ENCODE assay signal across 8 cellular contexts in genomic region chr19:2261438-2262172, GRCh38. TPM values are rescaled to one million over a fixed set of nuclear protein-coding genes. Genes with fewer than 3 reads are reported as not detected.
DNase-seq lines count a peak whose midpoint lies in the region; ATAC-seq, FAIRE-seq and TF ChIP-seq lines count a peak whose summit lies in the region.

No MANE protein-coding gene starts in this region.

- CTCF ChIA-PET in A549 (lab: Yijun Ruan, JAX), result interaction anchor here (0.7 to 5.1 kb wide), 10 partner anchors 9 to 136 kb away, joined by 3 to 25 read pairs (median 4); partner anchors contain the start of gene PLEKHJ1

- FAIRE-seq in A549 (lab: Jason Lieb, UNC), result no peak

- H3K4me2 ChIP-seq in A549, result no peak overlapping the region

- POLR2A ChIA-PET in A549 (lab: Yijun Ruan, JAX), result no interaction called here

- 56% methylated on average over 7 of the region's 7 CpGs for WGBS in A549 (ENCODE audit: missing lambda C conversion rate)
- 39% methylated on average over 3 of the region's 7 CpGs for WGBS in suprapubic skin
- 68 to 72% methylated on average over 7 of the region's 7 CpGs for WGBS in lower leg skin, 2 donors

- intact Hi-C loops in lower leg skin (cut with DNase I; ENCODE audit: low total_unique reads), result no loop called here

- peak in 1 of 2 experiments; percentile 28; a peak in 1 of 5 replicates for TF ChIP-seq RAD21 in A549 (conservative IDR thresholded peaks at IDR 0.05 in 1 of 2, IDR thresholded peaks at IDR 0.05 in 1 of 2)

- TF ChIP-seq POLR2A in A549 (IDR thresholded peaks at IDR 0.05; ENCODE audit: low read length) (no peak), suprapubic skin (IDR thresholded peaks at IDR 0.05) (no peak), lower leg skin (IDR thresholded peaks at IDR 0.05) (no peak)

- H3K27me3 ChIP-seq in foreskin keratinocyte, result no peaks in the 10 kb centered on the region
- no peaks in the 10 kb centered on the region for H3K27me3 ChIP-seq in suprapubic skin

- H3K27ac ChIP-seq in A549 (0 out of 6 replicates have a peak overlapping the region, but pooled peaks of 1 of the 2 experiments have one; percentile 41), foreskin keratinocyte (no peak overlapping the region), suprapubic skin (no peak overlapping the region)

- no peaks in the 10 kb centered on the region for H3K36me3 ChIP-seq in suprapubic skin

- DNase-seq in A549 (ENCODE audit: low read depth in 1 of 2, low spot score in 1 of 2) (peak in 1 of 2 experiments; percentile 56), HFF-Myc (ENCODE audit: extremely low read depth, low read depth) (no peak), foreskin keratinocyte (no peak), suprapubic skin (ENCODE audit: low spot score in 2 of 2) (no peak), NCI-H187 treated with DMSO at 0.1 percent for 48 hours (lab: John Stamatoyannopoulos, UW) (no peak), lower leg skin (ENCODE audit: low spot score in 2 of 2) (no peak)
- peak; percentile 74 to 78 for DNase-seq in activated CD4-positive, alpha-beta T cell treated with anti-CD3 and anti-CD28 coated beads, Interleukin-2, amount 50 U/mL, for 48 hours

- TF ChIP-seq EP300 in A549 (IDR thresholded peaks at IDR 0.05) (no peak), suprapubic skin (IDR thresholded peaks at IDR 0.05) (no peak)

- peaks cover 12% of the 10 kb centered on the region for H3K4me1 ChIP-seq in A549
- no peaks in the 10 kb centered on the region for H3K4me1 ChIP-seq in foreskin keratinocyte
- H3K4me1 ChIP-seq in suprapubic skin, result peaks cover 16% of the 10 kb centered on the region

- peak; percentile 45 for TF ChIP-seq CTCF in A549 (IDR thresholded peaks at IDR 0.05)
- peak; percentile 84 for TF ChIP-seq CTCF in HFF-Myc (IDR thresholded peaks at IDR 0.05; ENCODE audit: low read depth, low read length, missing control alignments)
- peak; percentile 71 for TF ChIP-seq CTCF in foreskin keratinocyte (conservative IDR thresholded peaks at IDR 0.05)
- TF ChIP-seq CTCF in suprapubic skin (IDR thresholded peaks at IDR 0.05), result peak; percentile 16 to 48
- no peak for TF ChIP-seq CTCF in lower leg skin (IDR thresholded peaks at IDR 0.05)

- ATAC-seq in A549, result no peak
- ATAC-seq in foreskin keratinocyte, result no peak
- ATAC-seq in GM18498 (IDR thresholded peaks at IDR 0.05; ENCODE audit: unreplicated experiment), result no peak

- H3K4me3 ChIP-seq in A549 (no peak overlapping the region), HFF-Myc (replicated peaks; ENCODE audit: low read depth, low read length) (no peak overlapping the region), suprapubic skin (no peak overlapping the region), lower leg skin (ENCODE audit: low read depth, poor library complexity, severe bottlenecking) (no peak overlapping the region)

- no peaks in the 10 kb centered on the region for H3K9me3 ChIP-seq in A549
- H3K9me3 ChIP-seq in suprapubic skin, result no peaks in the 10 kb centered on the region

TF ChIP-seq in A549, 52 proteins besides CTCF, POLR2A, EP300 and RAD21:
- no peak for TF ChIP-seq NPAS2 (CRISPR knock-in tag; IDR thresholded peaks at IDR 0.05; ENCODE audit: borderline replicate concordance)
- TF ChIP-seq CEBPB (IDR thresholded peaks at IDR 0.05), result no peak
- no peak for TF ChIP-seq EHF (CRISPR knock-in tag; IDR thresholded peaks at IDR 0.05)
- no peak for TF ChIP-seq CBX2 (IDR thresholded peaks at IDR 0.05; ENCODE audit: borderline replicate concordance, low read depth)
- TF ChIP-seq, protein P1, sequence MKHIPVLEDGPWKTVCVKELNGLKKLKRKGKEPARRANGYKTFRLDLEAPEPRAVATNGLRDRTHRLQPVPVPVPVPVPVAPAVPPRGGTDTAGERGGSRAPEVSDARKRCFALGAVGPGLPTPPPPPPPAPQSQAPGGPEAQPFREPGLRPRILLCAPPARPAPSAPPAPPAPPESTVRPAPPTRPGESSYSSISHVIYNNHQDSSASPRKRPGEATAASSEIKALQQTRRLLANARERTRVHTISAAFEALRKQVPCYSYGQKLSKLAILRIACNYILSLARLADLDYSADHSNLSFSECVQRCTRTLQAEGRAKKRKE (CRISPR knock-in tag; IDR thresholded peaks at IDR 0.05; ENCODE audit: low read depth), result no peak
- TF ChIP-seq, protein P2, sequence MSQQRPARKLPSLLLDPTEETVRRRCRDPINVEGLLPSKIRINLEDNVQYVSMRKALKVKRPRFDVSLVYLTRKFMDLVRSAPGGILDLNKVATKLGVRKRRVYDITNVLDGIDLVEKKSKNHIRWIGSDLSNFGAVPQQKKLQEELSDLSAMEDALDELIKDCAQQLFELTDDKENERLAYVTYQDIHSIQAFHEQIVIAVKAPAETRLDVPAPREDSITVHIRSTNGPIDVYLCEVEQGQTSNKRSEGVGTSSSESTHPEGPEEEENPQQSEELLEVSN (IDR thresholded peaks at IDR 0.05; ENCODE audit: borderline replicate concordance, low read depth), result no peak
- TF ChIP-seq POLR2AphosphoS2 (conservative IDR thresholded peaks at IDR 0.05; ENCODE audit: low read length), result no peak
- TF ChIP-seq ZNF302 (CRISPR knock-in tag; IDR thresholded peaks at IDR 0.05), result no peak
- TF ChIP-seq FOSL2 (IDR thresholded peaks at IDR 0.05), result no peak
- no peak for TF ChIP-seq FOSL2 (CRISPR knock-in tag; IDR thresholded peaks at IDR 0.05)
- no peak for TF ChIP-seq GATA3 (IDR thresholded peaks at IDR 0.05; ENCODE audit: borderline replicate concordance)
- TF ChIP-seq RARB (CRISPR knock-in tag; IDR thresholded peaks at IDR 0.05), result no peak
- TF ChIP-seq EHMT2 (IDR thresholded peaks at IDR 0.05; ENCODE audit: low read depth), result no peak

RNA-seq across cellular contexts. Expression of gene JSRP1, which starts 5.4 kb away (rescaled TPM):
- not detected in 2 replicates for polyA plus RNA-seq in A549 (2011; rRNA removed)
- not detected in 2 replicates for polyA plus RNA-seq in A549 (2012; cell fraction: cytosol; rRNA removed)
- polyA plus RNA-seq in A549 (2012; cell fraction: nucleus; rRNA removed), result 0.22 TPM in 1 of 2 replicates, not detected in the other
- polyA plus RNA-seq in A549 (2017; fragmentation: RNase III; extraction: RNeasy Plus Mini Kit Qiagen cat#74134 plus additional on column Dnase treatment), result 0.16 to 0.41 TPM (median 0.32 TPM) in 3 replicates
- not detected in 2 replicates for polyA minus RNA-seq in A549 (2011; rRNA and poly(A)+ RNA removed)
- 0.17 TPM in 1 of 2 replicates, not detected in the other for total RNA-seq in foreskin keratinocyte
- polyA plus RNA-seq in foreskin keratinocyte, result 0.17 and 0.22 TPM in 2 replicates
- not detected for total RNA-seq in suprapubic skin
- total RNA-seq in lower leg skin, result not detected

RNA-seq across cellular contexts. Expression of gene AMH, which starts 12.5 kb away (rescaled TPM):
- polyA plus RNA-seq in A549 (2011; rRNA removed) (2.8 and 3.0 TPM in 2 replicates), A549 (2017; fragmentation: RNase III; extraction: RNeasy Plus Mini Kit Qiagen cat#74134 plus additional on column Dnase treatment) (12.0 to 13.2 TPM (median 12.7 TPM) in 3 replicates), foreskin keratinocyte (0.17 and 0.64 TPM in 2 replicates)
- 13.4 and 19.5 TPM in 2 replicates for polyA plus RNA-seq in A549 (2012; cell fraction: cytosol; rRNA removed)
- 242 and 443 TPM in 2 replicates for polyA plus RNA-seq in A549 (2012; cell fraction: nucleus; rRNA removed)
- polyA minus RNA-seq in A549 (2011; rRNA and poly(A)+ RNA removed), result 0.45 and 0.63 TPM in 2 replicates
- total RNA-seq in foreskin keratinocyte (0.39 and 0.78 TPM in 2 replicates), suprapubic skin (1 to 10 TPM; 1.7 to 4.3 (median 3.0) TPM), lower leg skin (1 to 10 TPM in 3 of 4 donors, under 1 TPM in 1; 0.13 to 1.3 (median 1.2) TPM)

RNA-seq across cellular contexts. Expression of gene PEAK3, which starts 20.4 kb away (rescaled TPM):
- not detected in 2 replicates for polyA plus RNA-seq in A549 (2011; rRNA removed)
- not detected in 2 replicates for polyA plus RNA-seq in A549 (2012; cell fraction: cytosol; rRNA removed)
- polyA plus RNA-seq in A549 (2012; cell fraction: nucleus; rRNA removed), result not detected in 2 replicates
- not detected in 3 replicates for polyA plus RNA-seq in A549 (2017; fragmentation: RNase III; extraction: RNeasy Plus Mini Kit Qiagen cat#74134 plus additional on column Dnase treatment)
- polyA minus RNA-seq in A549 (2011; rRNA and poly(A)+ RNA removed), result not detected in 2 replicates
- total RNA-seq in foreskin keratinocyte, result not detected in 2 replicates
- polyA plus RNA-seq in foreskin keratinocyte, result not detected in 2 replicates
- 1 to 10 TPM in 1 of 4 donors, under 1 TPM in 1, not detected in 2; 0.55 to 1.4 TPM for total RNA-seq in suprapubic skin
- total RNA-seq in lower leg skin, result under 1 TPM; 0.30 to 0.97 (median 0.76) TPM

RNA-seq across cellular contexts. Expression of gene SF3A2, which starts 25.0 kb away (rescaled TPM):
- 11.9 and 13.5 TPM in 2 replicates for polyA plus RNA-seq in A549 (2011; rRNA removed)
- polyA plus RNA-seq in A549 (2012; cell fraction: cytosol; rRNA removed), result 36.3 and 39.7 TPM in 2 replicates
- 125 and 200 TPM in 2 replicates for polyA plus RNA-seq in A549 (2012; cell fraction: nucleus; rRNA removed)
- 62.7 to 73.4 TPM (median 68.2 TPM) in 3 replicates for polyA plus RNA-seq in A549 (2017; fragmentation: RNase III; extraction: RNeasy Plus Mini Kit Qiagen cat#74134 plus additional on column Dnase treatment)
- 9.3 and 20.9 TPM in 2 replicates for polyA minus RNA-seq in A549 (2011; rRNA and poly(A)+ RNA removed)
- total RNA-seq in foreskin keratinocyte, result 33.8 and 34.2 TPM in 2 replicates
- 69.8 and 76.2 TPM in 2 replicates for polyA plus RNA-seq in foreskin keratinocyte
- total RNA-seq in suprapubic skin, result 100 to 1,000 TPM in 1 of 4 donors, 10 to 100 TPM in 3; 48.0 to 103 (median 64.8) TPM
- 10 to 100 TPM; 35.6 to 85.6 (median 47.8) TPM for total RNA-seq in lower leg skin

RNA-seq across cellular contexts. Expression of gene PLEKHJ1, which starts 25.5 kb away (rescaled TPM):
- polyA plus RNA-seq in A549 (2011; rRNA removed) (18.3 and 19.9 TPM in 2 replicates), A549 (2017; fragmentation: RNase III; extraction: RNeasy Plus Mini Kit Qiagen cat#74134 plus additional on column Dnase treatment) (32.2 to 34.8 TPM (median 33.9 TPM) in 3 replicates), foreskin keratinocyte (81.0 and 84.9 TPM in 2 replicates)
- 65.1 and 74.2 TPM in 2 replicates for polyA plus RNA-seq in A549 (2012; cell fraction: cytosol; rRNA removed)
- polyA plus RNA-seq in A549 (2012; cell fraction: nucleus; rRNA removed), result 85.3 and 87.9 TPM in 2 replicates
- 12.6 and 14.9 TPM in 2 replicates for polyA minus RNA-seq in A549 (2011; rRNA and poly(A)+ RNA removed)
- total RNA-seq in foreskin keratinocyte (55.8 and 58.3 TPM in 2 replicates), suprapubic skin (10 to 100 TPM; 36.1 to 78.0 (median 62.9) TPM), lower leg skin (10 to 100 TPM; 52.2 to 80.5 (median 70.0) TPM)

Comparison
In these comparisons a context has a peak if more than half of its experiments do, and no peak if none do; other contexts are left out.
1. DNase-seq: peak in activated CD4-positive, alpha-beta T cell treated with anti-CD3 and anti-CD28 coated beads, Interleukin-2, amount 50 U/mL, for 48 hours (2 of 2); none in HFF-Myc (single experiment), foreskin keratinocyte (0 of 2), suprapubic skin (0 of 2), NCI-H187 treated with DMSO at 0.1 percent for 48 hours (single experiment) and lower leg skin (0 of 2).
2. CTCF ChIP-seq: peak in A549 (single experiment), HFF-Myc (single experiment), foreskin keratinocyte (single experiment) and suprapubic skin (2 of 2); none in lower leg skin (0 of 3).